Comparison of ENCODE assay signal across 11 cellular contexts in genomic region chr9:90107021-90107771, GRCh38.
DNase-seq lines count a peak whose midpoint lies in the region; ATAC-seq and TF ChIP-seq lines count a peak whose summit lies in the region.
"Had no signal": no experiment of that assay in that cellular context is flagged by ENCODE, and none has a peak within 500 bp of the region (broad histone marks: within the 10 kb centered on the region; RNA-seq: fewer than 3 reads in every experiment).

No MANE protein-coding gene starts in this region.

- H3K4me3 ChIP-seq in AG10803 (ENCODE audit: low read length) (no peak overlapping the region), body of pancreas (no peak overlapping the region)
- H3K4me3 ChIP-seq: cardiac muscle cell had no signal

- 19 to 28% methylated on average over 4 of the region's 4 CpGs for WGBS in body of pancreas, 2 donors

- H3K27ac Mint-ChIP-seq in activated T-helper 1 cell treated with anti-CD3 and anti-CD28 coated beads, Interleukin-12 subunit alpha, Interleukin-12 subunit beta, Interleukin-2, Interleukin-4 antibody, amounts not matched to agents 30 ng/mL and 10 ng/mL and 1 ng/mL, durations not matched to agents 14 hours and 24 hours and 36 hours = no peak overlapping the region
- no peak overlapping the region for H3K27ac Mint-ChIP-seq in T-cell

- no peaks in the 10 kb centered on the region for H3K27me3 ChIP-seq in body of pancreas
- H3K27me3 ChIP-seq: cardiac muscle cell had no signal

- TF ChIP-seq CTCF in AG10803 (conservative IDR thresholded peaks at IDR 0.05; ENCODE audit: low read length) = no peak
- no peak for TF ChIP-seq CTCF in body of pancreas (IDR thresholded peaks at IDR 0.05)

- H3K36me3 ChIP-seq in body of pancreas (replicated peaks in 1 of 2; ENCODE audit: insufficient read depth in 1 of 2, low read depth in 2 of 2) = no peaks in the 10 kb centered on the region
- H3K36me3 ChIP-seq: cardiac muscle cell had no signal

- CTCF ChIA-PET in T-cell (lab: Charles Lee) = interaction anchor here in 1 of 2 donors (0.7 kb wide), 2 partner anchors 27 to 376 kb away, joined by 3 read pairs; no protein-coding TSS in a partner anchor

- peaks cover 27% of the 10 kb centered on the region for H3K4me1 ChIP-seq in body of pancreas

- intact Hi-C loops in body of pancreas (cut with DNase I) = loop anchor here (10.0 kb wide), 1 partner anchor 412 kb away; no protein-coding TSS in a partner anchor
- intact Hi-C loops in activated T-helper 1 cell treated with anti-CD3 and anti-CD28 coated beads, Interleukin-12 subunit alpha, Interleukin-12 subunit beta, Interleukin-2, Interleukin-4 antibody, amounts not matched to agents 30 ng/mL and 10 ng/mL and 1 ng/mL, durations not matched to agents 14 hours and 24 hours and 36 hours (cut with micrococcal nuclease) = no loop called here

- peaks cover 11% of the 10 kb centered on the region for H3K4me1 Mint-ChIP-seq in activated T-helper 1 cell treated with anti-CD3 and anti-CD28 coated beads, Interleukin-12 subunit alpha, Interleukin-12 subunit beta, Interleukin-2, Interleukin-4 antibody, amounts not matched to agents 30 ng/mL and 10 ng/mL and 1 ng/mL, durations not matched to agents 14 hours and 24 hours and 36 hours (ENCODE audit: low read depth)
- peaks cover 0 to 3% (median 3%) of the 10 kb centered on the region in 3 donors for H3K4me1 Mint-ChIP-seq in T-cell

- no peak for TF ChIP-seq POLR2A in body of pancreas (IDR thresholded peaks at IDR 0.05)

- no peak overlapping the region for H3K4me3 Mint-ChIP-seq in activated T-helper 1 cell treated with anti-CD3 and anti-CD28 coated beads, Interleukin-12 subunit alpha, Interleukin-12 subunit beta, Interleukin-2, Interleukin-4 antibody, amounts not matched to agents 30 ng/mL and 10 ng/mL and 1 ng/mL, durations not matched to agents 14 hours and 24 hours and 36 hours
- H3K4me3 Mint-ChIP-seq in T-cell = no peak overlapping the region

- H3K36me3 Mint-ChIP-seq in activated T-helper 1 cell treated with anti-CD3 and anti-CD28 coated beads, Interleukin-12 subunit alpha, Interleukin-12 subunit beta, Interleukin-2, Interleukin-4 antibody, amounts not matched to agents 30 ng/mL and 10 ng/mL and 1 ng/mL, durations not matched to agents 14 hours and 24 hours and 36 hours (ENCODE audit: low read depth) = no peaks in the 10 kb centered on the region
- H3K36me3 Mint-ChIP-seq in T-cell = peaks cover 4% of the 10 kb centered on the region

- peak; percentile 17 for DNase-seq in AG10803 (ENCODE audit: low read depth)
- DNase-seq in NCI-H146 treated with DMSO at 0.1 percent for 48 hours (lab: John Stamatoyannopoulos, UW; ENCODE audit: unreplicated experiment) = peak; percentile 32
- peak; percentile 80 to 91 (median 88) for DNase-seq in body of pancreas
- peak; percentile 21 to 51 for DNase-seq in lung microvascular endothelial cell (ENCODE audit: low read depth in 2 of 2)
- DNase-seq in activated T-helper 1 cell treated with anti-CD3 and anti-CD28 coated beads, Interleukin-12 subunit alpha, Interleukin-12 subunit beta, Interleukin-2, Interleukin-4 antibody, amounts not matched to agents 30 ng/mL and 10 ng/mL and 1 ng/mL, durations not matched to agents 14 hours and 24 hours and 36 hours (ENCODE audit: low spot score) = no peak
- no peak for DNase-seq in T-cell
- DNase-seq in activated gamma-delta T cell (lab: John Stamatoyannopoulos, UW) = no peak
- DNase-seq: NCI-H526 treated with DMSO at 0.1 percent for 48 hours; stimulated activated CD4-positive, alpha-beta T cell treated with anti-CD3 and anti-CD28 coated beads, Interleukin-2, amount 100 ng/mL, for 24 hours had no signal

- ATAC-seq in body of pancreas = peak; percentile 92
- no peak for ATAC-seq in GM21723 (IDR thresholded peaks at IDR 0.05; ENCODE audit: unreplicated experiment)
- ATAC-seq in T-cell (replicated peaks in 1 of 4) = no peak

- POLR2A ChIA-PET in T-cell (lab: Charles Lee) = interaction anchor here in 1 of 2 donors (0.6 kb wide), 1 partner anchor 84 kb away, joined by 3 read pairs; no protein-coding TSS in a partner anchor

- peaks cover 21% of the 10 kb centered on the region for H3K27me3 Mint-ChIP-seq in activated T-helper 1 cell treated with anti-CD3 and anti-CD28 coated beads, Interleukin-12 subunit alpha, Interleukin-12 subunit beta, Interleukin-2, Interleukin-4 antibody, amounts not matched to agents 30 ng/mL and 10 ng/mL and 1 ng/mL, durations not matched to agents 14 hours and 24 hours and 36 hours (ENCODE audit: insufficient read depth)
- H3K27me3 Mint-ChIP-seq in T-cell = peaks cover 3 to 5% of the 10 kb centered on the region in 2 donors

- H3K9me3 Mint-ChIP-seq in activated T-helper 1 cell treated with anti-CD3 and anti-CD28 coated beads, Interleukin-12 subunit alpha, Interleukin-12 subunit beta, Interleukin-2, Interleukin-4 antibody, amounts not matched to agents 30 ng/mL and 10 ng/mL and 1 ng/mL, durations not matched to agents 14 hours and 24 hours and 36 hours = no peaks in the 10 kb centered on the region
- peaks cover 0 to 12% (median 7%) of the 10 kb centered on the region in 3 donors for H3K9me3 Mint-ChIP-seq in T-cell

- no peaks in the 10 kb centered on the region for H3K9me3 ChIP-seq in body of pancreas

- peak overlapping the region; percentile 40 to 83 (median 71) for H3K27ac ChIP-seq in body of pancreas
- H3K27ac ChIP-seq: cardiac muscle cell had no signal

Comparison
In these comparisons a context has a peak if more than half of its experiments do, and no peak if none do; other contexts are left out.
1. DNase-seq: peak in AG10803 (single experiment), NCI-H146 treated with DMSO at 0.1 percent for 48 hours (single experiment), body of pancreas (4 of 4) and lung microvascular endothelial cell (2 of 2); none in activated T-helper 1 cell treated with anti-CD3 and anti-CD28 coated beads, Interleukin-12 subunit alpha, Interleukin-12 subunit beta, Interleukin-2, Interleukin-4 antibody, amounts not matched to agents 30 ng/mL and 10 ng/mL and 1 ng/mL, durations not matched to agents 14 hours and 24 hours and 36 hours (single experiment), T-cell (0 of 34) and activated gamma-delta T cell (single experiment).